Comparison of ENCODE assay signal across 1 cellular context in the genomic region with DNA sequence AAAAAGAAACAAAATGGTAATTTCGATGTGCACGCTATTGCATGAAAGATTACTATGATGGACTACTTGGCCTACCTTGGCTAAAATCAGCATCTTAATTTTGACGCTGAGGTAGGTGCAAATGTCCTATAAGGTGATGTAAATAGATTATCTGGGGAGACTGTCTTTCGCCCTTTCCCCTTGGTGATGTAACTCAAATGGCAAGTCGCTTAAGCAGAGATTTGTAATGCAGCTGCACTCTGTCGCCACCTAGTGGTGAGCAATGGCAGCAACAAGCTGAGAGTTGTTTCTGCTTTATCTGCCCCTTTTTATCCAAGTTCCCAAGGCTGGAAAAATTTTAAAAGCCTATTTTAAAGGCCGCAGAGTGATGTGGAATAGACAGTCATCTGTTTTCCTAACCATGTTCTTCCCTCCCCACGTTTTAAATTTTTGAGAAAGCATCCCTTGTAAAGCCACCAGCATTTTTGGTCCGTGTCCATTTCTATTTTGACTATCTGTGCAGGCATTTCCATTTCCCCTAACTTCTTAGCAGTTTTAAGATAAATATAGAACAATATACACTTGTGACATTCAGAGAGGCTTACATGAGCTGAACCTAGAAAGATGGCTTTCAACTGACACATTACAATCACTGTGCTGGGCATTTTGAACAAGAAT.
TF ChIP-seq lines count a peak whose summit lies in the region.

No MANE protein-coding gene starts in this region.

TF ChIP-seq in K562, 482 proteins besides CTCF, POLR2A, EP300 and RAD21 (continued from another document and continues in another):
- TF ChIP-seq, protein P1, sequence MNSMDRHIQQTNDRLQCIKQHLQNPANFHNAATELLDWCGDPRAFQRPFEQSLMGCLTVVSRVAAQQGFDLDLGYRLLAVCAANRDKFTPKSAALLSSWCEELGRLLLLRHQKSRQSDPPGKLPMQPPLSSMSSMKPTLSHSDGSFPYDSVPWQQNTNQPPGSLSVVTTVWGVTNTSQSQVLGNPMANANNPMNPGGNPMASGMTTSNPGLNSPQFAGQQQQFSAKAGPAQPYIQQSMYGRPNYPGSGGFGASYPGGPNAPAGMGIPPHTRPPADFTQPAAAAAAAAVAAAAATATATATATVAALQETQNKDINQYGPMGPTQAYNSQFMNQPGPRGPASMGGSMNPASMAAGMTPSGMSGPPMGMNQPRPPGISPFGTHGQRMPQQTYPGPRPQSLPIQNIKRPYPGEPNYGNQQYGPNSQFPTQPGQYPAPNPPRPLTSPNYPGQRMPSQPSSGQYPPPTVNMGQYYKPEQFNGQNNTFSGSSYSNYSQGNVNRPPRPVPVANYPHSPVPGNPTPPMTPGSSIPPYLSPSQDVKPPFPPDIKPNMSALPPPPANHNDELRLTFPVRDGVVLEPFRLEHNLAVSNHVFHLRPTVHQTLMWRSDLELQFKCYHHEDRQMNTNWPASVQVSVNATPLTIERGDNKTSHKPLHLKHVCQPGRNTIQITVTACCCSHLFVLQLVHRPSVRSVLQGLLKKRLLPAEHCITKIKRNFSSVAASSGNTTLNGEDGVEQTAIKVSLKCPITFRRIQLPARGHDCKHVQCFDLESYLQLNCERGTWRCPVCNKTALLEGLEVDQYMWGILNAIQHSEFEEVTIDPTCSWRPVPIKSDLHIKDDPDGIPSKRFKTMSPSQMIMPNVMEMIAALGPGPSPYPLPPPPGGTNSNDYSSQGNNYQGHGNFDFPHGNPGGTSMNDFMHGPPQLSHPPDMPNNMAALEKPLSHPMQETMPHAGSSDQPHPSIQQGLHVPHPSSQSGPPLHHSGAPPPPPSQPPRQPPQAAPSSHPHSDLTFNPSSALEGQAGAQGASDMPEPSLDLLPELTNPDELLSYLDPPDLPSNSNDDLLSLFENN (IDR thresholded peaks at IDR 0.05; ENCODE audit: low read depth in 2 of 2, low read length in 2 of 2): no peak
- TF ChIP-seq BHLHE40 (IDR thresholded peaks at IDR 0.05; ENCODE audit: low read length) (0 out of 2 replicates have a peak, but pooled peaks have one; percentile 9), XRCC5 (IDR thresholded peaks at IDR 0.05; ENCODE audit: low read depth, low read length) (no peak), CREM (IDR thresholded peaks at IDR 0.05; ENCODE audit: low read depth) (peak; percentile 36; the same call in 1 of the 2 replicates), PHTF2 (CRISPR knock-in tag; IDR thresholded peaks at IDR 0.05) (no peak), PURB (CRISPR knock-in tag; IDR thresholded peaks at IDR 0.05; ENCODE audit: low read depth) (no peak), PHF21A (IDR thresholded peaks at IDR 0.05; ENCODE audit: borderline replicate concordance, low read depth) (0 out of 2 replicates have a peak, but pooled peaks have one; percentile 31), KLF10 (CRISPR knock-in tag; IDR thresholded peaks at IDR 0.05) (no peak), E2F3 (CRISPR knock-in tag; IDR thresholded peaks at IDR 0.05) (no peak), FOS (IDR thresholded peaks at IDR 0.05; ENCODE audit: extremely low read depth, insufficient read length) (no peak), SMARCA4 (IDR thresholded peaks at IDR 0.05) (no peak), HDGF (IDR thresholded peaks at IDR 0.05) (no peak), ZNF384 (IDR thresholded peaks at IDR 0.05; ENCODE audit: low read depth, low read length) (no peak), ZBED1 (IDR thresholded peaks at IDR 0.05) (no peak), CBFA2T3 (IDR thresholded peaks at IDR 0.05) (no peak), ATF7 (IDR thresholded peaks at IDR 0.05) (peak; percentile 51), RBM22 (IDR thresholded peaks at IDR 0.05; ENCODE audit: low read depth, low read length, poor library complexity, severe bottlenecking) (no peak), RFX7 (CRISPR knock-in tag; IDR thresholded peaks at IDR 0.05) (no peak), PPARD (CRISPR knock-in tag; IDR thresholded peaks at IDR 0.05) (no peak), PTTG1 (tag; IDR thresholded peaks at IDR 0.05; ENCODE audit: low read depth) (no peak), ESRRA (IDR thresholded peaks at IDR 0.05; ENCODE audit: borderline replicate concordance, low read depth) (no peak), ZNF184 (CRISPR knock-in tag; IDR thresholded peaks at IDR 0.05) (no peak), SP2 (IDR thresholded peaks at IDR 0.05; ENCODE audit: extremely low read depth, low read depth, low read length, poor library complexity, severe bottlenecking) (no peak), KDM1A (IDR thresholded peaks at IDR 0.05) (peak; percentile 40 to 57; a peak in 2 of 4 replicates), MED1 (CRISPR knock-in tag; IDR thresholded peaks at IDR 0.05; ENCODE audit: borderline replicate concordance) (no peak), SAFB2 (IDR thresholded peaks at IDR 0.05; ENCODE audit: borderline replicate concordance, low read depth, low read length, severe bottlenecking) (no peak), BCOR (IDR thresholded peaks at IDR 0.05) (no peak), BMI1 (IDR thresholded peaks at IDR 0.05; ENCODE audit: low read length) (peak; percentile 36; the same call in 1 of the 2 replicates), TAF7 (tag; IDR thresholded peaks at IDR 0.05) (no peak), KAT7 (CRISPR knock-in tag; IDR thresholded peaks at IDR 0.05; ENCODE audit: borderline replicate concordance) (no peak), MCM3 (IDR thresholded peaks at IDR 0.05) (no peak), MEF2A (IDR thresholded peaks at IDR 0.05; ENCODE audit: control insufficient read depth, low read depth, low read length) (no peak), ZNF507 (tag; conservative IDR thresholded peaks at IDR 0.05) (no peak), MCM7 (IDR thresholded peaks at IDR 0.05) (no peak), EP400 (IDR thresholded peaks at IDR 0.05) (no peak)
- TF ChIP-seq, protein P2, sequence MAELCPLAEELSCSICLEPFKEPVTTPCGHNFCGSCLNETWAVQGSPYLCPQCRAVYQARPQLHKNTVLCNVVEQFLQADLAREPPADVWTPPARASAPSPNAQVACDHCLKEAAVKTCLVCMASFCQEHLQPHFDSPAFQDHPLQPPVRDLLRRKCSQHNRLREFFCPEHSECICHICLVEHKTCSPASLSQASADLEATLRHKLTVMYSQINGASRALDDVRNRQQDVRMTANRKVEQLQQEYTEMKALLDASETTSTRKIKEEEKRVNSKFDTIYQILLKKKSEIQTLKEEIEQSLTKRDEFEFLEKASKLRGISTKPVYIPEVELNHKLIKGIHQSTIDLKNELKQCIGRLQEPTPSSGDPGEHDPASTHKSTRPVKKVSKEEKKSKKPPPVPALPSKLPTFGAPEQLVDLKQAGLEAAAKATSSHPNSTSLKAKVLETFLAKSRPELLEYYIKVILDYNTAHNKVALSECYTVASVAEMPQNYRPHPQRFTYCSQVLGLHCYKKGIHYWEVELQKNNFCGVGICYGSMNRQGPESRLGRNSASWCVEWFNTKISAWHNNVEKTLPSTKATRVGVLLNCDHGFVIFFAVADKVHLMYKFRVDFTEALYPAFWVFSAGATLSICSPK (IDR thresholded peaks at IDR 0.05; ENCODE audit: borderline replicate concordance): no peak
- TF ChIP-seq, protein P3, sequence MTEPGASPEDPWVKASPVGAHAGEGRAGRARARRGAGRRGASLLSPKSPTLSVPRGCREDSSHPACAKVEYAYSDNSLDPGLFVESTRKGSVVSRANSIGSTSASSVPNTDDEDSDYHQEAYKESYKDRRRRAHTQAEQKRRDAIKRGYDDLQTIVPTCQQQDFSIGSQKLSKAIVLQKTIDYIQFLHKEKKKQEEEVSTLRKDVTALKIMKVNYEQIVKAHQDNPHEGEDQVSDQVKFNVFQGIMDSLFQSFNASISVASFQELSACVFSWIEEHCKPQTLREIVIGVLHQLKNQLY (CRISPR knock-in tag; conservative IDR thresholded peaks at IDR 0.05): no peak
- TF ChIP-seq, protein P4, sequence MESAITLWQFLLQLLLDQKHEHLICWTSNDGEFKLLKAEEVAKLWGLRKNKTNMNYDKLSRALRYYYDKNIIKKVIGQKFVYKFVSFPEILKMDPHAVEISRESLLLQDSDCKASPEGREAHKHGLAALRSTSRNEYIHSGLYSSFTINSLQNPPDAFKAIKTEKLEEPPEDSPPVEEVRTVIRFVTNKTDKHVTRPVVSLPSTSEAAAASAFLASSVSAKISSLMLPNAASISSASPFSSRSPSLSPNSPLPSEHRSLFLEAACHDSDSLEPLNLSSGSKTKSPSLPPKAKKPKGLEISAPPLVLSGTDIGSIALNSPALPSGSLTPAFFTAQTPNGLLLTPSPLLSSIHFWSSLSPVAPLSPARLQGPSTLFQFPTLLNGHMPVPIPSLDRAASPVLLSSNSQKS (CRISPR knock-in tag; IDR thresholded peaks at IDR 0.05): no peak
- TF ChIP-seq, protein P5, sequence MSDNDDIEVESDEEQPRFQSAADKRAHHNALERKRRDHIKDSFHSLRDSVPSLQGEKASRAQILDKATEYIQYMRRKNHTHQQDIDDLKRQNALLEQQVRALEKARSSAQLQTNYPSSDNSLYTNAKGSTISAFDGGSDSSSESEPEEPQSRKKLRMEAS (CRISPR knock-in tag; IDR thresholded peaks at IDR 0.05): no peak
- TF ChIP-seq, protein P6, sequence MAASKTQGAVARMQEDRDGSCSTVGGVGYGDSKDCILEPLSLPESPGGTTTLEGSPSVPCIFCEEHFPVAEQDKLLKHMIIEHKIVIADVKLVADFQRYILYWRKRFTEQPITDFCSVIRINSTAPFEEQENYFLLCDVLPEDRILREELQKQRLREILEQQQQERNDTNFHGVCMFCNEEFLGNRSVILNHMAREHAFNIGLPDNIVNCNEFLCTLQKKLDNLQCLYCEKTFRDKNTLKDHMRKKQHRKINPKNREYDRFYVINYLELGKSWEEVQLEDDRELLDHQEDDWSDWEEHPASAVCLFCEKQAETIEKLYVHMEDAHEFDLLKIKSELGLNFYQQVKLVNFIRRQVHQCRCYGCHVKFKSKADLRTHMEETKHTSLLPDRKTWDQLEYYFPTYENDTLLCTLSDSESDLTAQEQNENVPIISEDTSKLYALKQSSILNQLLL (CRISPR knock-in tag; IDR thresholded peaks at IDR 0.05; ENCODE audit: borderline replicate concordance): no peak
- TF ChIP-seq, protein P7, sequence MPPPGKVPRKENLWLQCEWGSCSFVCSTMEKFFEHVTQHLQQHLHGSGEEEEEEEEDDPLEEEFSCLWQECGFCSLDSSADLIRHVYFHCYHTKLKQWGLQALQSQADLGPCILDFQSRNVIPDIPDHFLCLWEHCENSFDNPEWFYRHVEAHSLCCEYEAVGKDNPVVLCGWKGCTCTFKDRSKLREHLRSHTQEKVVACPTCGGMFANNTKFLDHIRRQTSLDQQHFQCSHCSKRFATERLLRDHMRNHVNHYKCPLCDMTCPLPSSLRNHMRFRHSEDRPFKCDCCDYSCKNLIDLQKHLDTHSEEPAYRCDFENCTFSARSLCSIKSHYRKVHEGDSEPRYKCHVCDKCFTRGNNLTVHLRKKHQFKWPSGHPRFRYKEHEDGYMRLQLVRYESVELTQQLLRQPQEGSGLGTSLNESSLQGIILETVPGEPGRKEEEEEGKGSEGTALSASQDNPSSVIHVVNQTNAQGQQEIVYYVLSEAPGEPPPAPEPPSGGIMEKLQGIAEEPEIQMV (tag; conservative IDR thresholded peaks at IDR 0.05; ENCODE audit: low read depth): no peak
- TF ChIP-seq, protein P8, sequence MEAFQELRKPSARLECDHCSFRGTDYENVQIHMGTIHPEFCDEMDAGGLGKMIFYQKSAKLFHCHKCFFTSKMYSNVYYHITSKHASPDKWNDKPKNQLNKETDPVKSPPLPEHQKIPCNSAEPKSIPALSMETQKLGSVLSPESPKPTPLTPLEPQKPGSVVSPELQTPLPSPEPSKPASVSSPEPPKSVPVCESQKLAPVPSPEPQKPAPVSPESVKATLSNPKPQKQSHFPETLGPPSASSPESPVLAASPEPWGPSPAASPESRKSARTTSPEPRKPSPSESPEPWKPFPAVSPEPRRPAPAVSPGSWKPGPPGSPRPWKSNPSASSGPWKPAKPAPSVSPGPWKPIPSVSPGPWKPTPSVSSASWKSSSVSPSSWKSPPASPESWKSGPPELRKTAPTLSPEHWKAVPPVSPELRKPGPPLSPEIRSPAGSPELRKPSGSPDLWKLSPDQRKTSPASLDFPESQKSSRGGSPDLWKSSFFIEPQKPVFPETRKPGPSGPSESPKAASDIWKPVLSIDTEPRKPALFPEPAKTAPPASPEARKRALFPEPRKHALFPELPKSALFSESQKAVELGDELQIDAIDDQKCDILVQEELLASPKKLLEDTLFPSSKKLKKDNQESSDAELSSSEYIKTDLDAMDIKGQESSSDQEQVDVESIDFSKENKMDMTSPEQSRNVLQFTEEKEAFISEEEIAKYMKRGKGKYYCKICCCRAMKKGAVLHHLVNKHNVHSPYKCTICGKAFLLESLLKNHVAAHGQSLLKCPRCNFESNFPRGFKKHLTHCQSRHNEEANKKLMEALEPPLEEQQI (IDR thresholded peaks at IDR 0.05): no peak
- TF ChIP-seq, protein P9, sequence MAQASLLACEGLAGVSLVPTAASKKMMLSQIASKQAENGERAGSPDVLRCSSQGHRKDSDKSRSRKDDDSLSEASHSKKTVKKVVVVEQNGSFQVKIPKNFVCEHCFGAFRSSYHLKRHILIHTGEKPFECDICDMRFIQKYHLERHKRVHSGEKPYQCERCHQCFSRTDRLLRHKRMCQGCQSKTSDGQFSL (CRISPR knock-in tag; IDR thresholded peaks at IDR 0.05): no peak
- TF ChIP-seq, protein P9 (tag; IDR thresholded peaks at IDR 0.05): no peak
- TF ChIP-seq, protein P10, sequence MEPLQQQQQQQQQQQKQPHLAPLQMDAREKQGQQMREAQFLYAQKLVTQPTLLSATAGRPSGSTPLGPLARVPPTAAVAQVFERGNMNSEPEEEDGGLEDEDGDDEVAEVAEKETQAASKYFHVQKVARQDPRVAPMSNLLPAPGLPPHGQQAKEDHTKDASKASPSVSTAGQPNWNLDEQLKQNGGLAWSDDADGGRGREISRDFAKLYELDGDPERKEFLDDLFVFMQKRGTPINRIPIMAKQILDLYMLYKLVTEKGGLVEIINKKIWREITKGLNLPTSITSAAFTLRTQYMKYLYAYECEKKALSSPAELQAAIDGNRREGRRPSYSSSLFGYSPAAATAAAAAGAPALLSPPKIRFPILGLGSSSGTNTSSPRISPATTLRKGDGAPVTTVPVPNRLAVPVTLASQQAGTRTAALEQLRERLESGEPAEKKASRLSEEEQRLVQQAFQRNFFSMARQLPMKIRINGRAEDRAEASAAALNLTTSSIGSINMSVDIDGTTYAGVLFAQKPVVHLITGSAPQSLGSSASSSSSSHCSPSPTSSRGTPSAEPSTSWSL (CRISPR knock-in tag; IDR thresholded peaks at IDR 0.05; ENCODE audit: borderline replicate concordance): no peak
- TF ChIP-seq, protein P11, sequence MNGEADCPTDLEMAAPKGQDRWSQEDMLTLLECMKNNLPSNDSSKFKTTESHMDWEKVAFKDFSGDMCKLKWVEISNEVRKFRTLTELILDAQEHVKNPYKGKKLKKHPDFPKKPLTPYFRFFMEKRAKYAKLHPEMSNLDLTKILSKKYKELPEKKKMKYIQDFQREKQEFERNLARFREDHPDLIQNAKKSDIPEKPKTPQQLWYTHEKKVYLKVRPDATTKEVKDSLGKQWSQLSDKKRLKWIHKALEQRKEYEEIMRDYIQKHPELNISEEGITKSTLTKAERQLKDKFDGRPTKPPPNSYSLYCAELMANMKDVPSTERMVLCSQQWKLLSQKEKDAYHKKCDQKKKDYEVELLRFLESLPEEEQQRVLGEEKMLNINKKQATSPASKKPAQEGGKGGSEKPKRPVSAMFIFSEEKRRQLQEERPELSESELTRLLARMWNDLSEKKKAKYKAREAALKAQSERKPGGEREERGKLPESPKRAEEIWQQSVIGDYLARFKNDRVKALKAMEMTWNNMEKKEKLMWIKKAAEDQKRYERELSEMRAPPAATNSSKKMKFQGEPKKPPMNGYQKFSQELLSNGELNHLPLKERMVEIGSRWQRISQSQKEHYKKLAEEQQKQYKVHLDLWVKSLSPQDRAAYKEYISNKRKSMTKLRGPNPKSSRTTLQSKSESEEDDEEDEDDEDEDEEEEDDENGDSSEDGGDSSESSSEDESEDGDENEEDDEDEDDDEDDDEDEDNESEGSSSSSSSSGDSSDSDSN (IDR thresholded peaks at IDR 0.05; ENCODE audit: borderline replicate concordance in 1 of 2, low read depth in 2 of 2, low read length in 2 of 2): no peak
